Comparison of ENCODE assay signal across 1 cellular context in the genomic region with DNA sequence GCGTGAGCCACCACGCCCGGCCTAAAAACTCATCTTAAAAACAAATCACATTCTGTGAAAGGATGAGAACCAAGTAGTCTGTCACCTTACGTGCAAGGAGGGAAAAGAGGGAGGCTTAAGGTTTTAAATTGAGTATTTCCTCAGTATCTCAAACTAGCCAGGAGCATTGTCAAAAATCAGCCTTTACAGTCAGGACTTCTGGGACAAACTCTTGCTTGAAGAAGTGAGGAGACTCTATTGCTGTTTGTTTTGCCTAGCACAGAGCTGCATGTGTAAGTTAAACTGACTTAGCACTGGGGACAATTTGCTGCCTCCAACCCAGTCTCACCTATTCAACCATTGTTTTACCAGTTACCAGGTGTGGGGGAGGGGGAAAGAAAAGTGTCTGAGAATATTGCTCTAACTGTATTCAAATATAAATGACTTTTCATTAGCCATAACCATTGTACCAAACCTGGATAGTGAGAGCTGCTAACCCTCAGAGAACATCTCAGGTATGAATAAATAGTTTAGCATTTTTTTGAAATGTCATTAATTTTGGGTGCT.
TF ChIP-seq lines count a peak whose summit lies in the region.

No MANE protein-coding gene starts in this region.

TF ChIP-seq in GM23338, 12 proteins besides CTCF, POLR2A, EP300 and RAD21 (continued from another document):
- TF ChIP-seq, protein P1, sequence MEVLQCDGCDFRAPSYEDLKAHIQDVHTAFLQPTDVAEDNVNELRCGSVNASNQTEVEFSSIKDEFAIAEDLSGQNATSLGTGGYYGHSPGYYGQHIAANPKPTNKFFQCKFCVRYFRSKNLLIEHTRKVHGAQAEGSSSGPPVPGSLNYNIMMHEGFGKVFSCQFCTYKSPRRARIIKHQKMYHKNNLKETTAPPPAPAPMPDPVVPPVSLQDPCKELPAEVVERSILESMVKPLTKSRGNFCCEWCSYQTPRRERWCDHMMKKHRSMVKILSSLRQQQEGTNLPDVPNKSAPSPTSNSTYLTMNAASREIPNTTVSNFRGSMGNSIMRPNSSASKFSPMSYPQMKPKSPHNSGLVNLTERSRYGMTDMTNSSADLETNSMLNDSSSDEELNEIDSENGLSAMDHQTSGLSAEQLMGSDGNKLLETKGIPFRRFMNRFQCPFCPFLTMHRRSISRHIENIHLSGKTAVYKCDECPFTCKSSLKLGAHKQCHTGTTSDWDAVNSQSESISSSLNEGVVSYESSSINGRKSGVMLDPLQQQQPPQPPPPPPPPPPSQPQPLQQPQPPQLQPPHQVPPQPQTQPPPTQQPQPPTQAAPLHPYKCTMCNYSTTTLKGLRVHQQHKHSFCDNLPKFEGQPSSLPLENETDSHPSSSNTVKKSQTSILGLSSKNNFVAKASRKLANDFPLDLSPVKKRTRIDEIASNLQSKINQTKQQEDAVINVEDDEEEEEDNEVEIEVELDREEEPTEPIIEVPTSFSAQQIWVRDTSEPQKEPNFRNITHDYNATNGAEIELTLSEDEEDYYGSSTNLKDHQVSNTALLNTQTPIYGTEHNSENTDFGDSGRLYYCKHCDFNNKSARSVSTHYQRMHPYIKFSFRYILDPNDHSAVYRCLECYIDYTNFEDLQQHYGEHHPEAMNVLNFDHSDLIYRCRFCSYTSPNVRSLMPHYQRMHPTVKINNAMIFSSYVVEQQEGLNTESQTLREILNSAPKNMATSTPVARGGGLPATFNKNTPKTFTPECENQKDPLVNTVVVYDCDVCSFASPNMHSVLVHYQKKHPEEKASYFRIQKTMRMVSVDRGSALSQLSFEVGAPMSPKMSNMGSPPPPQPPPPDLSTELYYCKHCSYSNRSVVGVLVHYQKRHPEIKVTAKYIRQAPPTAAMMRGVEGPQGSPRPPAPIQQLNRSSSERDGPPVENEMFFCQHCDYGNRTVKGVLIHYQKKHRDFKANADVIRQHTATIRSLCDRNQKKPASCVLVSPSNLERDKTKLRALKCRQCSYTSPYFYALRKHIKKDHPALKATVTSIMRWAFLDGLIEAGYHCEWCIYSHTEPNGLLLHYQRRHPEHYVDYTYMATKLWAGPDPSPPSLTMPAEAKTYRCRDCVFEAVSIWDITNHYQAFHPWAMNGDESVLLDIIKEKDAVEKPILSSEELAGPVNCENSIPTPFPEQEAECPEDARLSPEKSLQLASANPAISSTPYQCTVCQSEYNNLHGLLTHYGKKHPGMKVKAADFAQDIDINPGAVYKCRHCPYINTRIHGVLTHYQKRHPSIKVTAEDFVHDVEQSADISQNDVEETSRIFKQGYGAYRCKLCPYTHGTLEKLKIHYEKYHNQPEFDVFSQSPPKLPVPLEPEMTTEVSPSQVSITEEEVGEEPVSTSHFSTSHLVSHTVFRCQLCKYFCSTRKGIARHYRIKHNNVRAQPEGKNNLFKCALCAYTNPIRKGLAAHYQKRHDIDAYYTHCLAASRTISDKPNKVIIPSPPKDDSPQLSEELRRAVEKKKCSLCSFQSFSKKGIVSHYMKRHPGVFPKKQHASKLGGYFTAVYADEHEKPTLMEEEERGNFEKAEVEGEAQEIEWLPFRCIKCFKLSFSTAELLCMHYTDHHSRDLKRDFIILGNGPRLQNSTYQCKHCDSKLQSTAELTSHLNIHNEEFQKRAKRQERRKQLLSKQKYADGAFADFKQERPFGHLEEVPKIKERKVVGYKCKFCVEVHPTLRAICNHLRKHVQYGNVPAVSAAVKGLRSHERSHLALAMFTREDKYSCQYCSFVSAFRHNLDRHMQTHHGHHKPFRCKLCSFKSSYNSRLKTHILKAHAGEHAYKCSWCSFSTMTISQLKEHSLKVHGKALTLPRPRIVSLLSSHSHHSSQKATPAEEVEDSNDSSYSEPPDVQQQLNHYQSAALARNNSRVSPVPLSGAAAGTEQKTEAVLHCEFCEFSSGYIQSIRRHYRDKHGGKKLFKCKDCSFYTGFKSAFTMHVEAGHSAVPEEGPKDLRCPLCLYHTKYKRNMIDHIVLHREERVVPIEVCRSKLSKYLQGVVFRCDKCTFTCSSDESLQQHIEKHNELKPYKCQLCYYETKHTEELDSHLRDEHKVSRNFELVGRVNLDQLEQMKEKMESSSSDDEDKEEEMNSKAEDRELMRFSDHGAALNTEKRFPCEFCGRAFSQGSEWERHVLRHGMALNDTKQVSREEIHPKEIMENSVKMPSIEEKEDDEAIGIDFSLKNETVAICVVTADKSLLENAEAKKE (CRISPR knock-in tag; IDR thresholded peaks at IDR 0.05): no peak
- TF ChIP-seq CREB1 (CRISPR knock-in tag; IDR thresholded peaks at IDR 0.05; ENCODE audit: low read depth): no peak
- TF ChIP-seq JUNB (IDR thresholded peaks at IDR 0.05; ENCODE audit: unreplicated experiment): no peak
TF ChIP-seq in GM23338: peak in this region for 0.
